21 cellular contexts compared by ENCODE assay signal in the genomic region with DNA sequence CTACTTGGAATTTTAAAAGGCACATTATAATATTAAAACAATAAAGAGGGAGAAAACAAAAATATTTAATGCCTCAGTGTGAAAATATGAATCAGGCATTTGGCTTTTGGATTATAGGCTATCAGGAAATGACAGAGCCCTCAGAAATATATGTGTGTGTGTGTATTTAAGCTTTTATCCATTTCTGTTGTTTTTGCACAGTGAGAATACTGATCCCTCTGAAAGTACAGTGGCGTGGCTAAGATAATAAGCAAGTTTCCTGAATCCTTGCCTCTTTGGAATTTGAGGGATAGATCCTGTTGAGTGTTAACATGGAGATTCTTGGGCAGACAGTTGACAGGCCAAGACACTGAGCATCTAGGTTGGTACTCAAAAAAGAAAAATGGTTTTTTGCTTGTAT.
"Had no signal": no experiment of that assay in that cellular context is flagged by ENCODE, and none has a peak within 500 bp of the region (broad histone marks: within the 10 kb centered on the region; RNA-seq: fewer than 3 reads in every experiment).

No MANE protein-coding gene starts in this region.

- H3K27me3 ChIP-seq: gastrocnemius medialis, heart right ventricle, neutrophil, pancreas, right lobe of liver, spleen had no signal

- H3K9me3 ChIP-seq: gastrocnemius medialis, mucosa of descending colon, neutrophil, pancreas, right lobe of liver, spleen had no signal

- H3K36me3 ChIP-seq: gastrocnemius medialis, heart right ventricle, neutrophil, pancreas, right lobe of liver, spleen had no signal

- FAIRE-seq: colon, islet of Langerhans, pancreas had no signal

- H3K4me1 ChIP-seq: gastrocnemius medialis, pancreas, right lobe of liver, spleen had no signal

- H3K4me3 Mint-ChIP-seq: stimulated activated memory B cell treated with anti-CD40 and anti-IgM and Interleukin-4, amounts not matched to agents 10 μg/mL and 1 μg/mL and 100 μg/mL, for 72 hours; stimulated activated naive CD8-positive, alpha-beta T cell treated with anti-CD3 and anti-CD28 coated beads, Interleukin-15, Interleukin-2, amounts not matched to agents 100 ng/mL and 50 ng/mL, for 24 hours had no signal

- H3K4me1 Mint-ChIP-seq: naive thymus-derived CD8-positive, alpha-beta T cell; stimulated activated memory B cell treated with anti-CD40 and anti-IgM and Interleukin-4, amounts not matched to agents 10 μg/mL and 1 μg/mL and 100 μg/mL, for 72 hours had no signal

- H3K4me3 ChIP-seq: gastrocnemius medialis, heart right ventricle, mucosa of descending colon, pancreas, right lobe of liver, spleen had no signal

- H3K36me3 Mint-ChIP-seq: naive thymus-derived CD8-positive, alpha-beta T cell; stimulated activated memory B cell treated with anti-CD40 and anti-IgM and Interleukin-4, amounts not matched to agents 10 μg/mL and 1 μg/mL and 100 μg/mL, for 72 hours had no signal

- DNase-seq: effector CD8-positive, alpha-beta T cell; gastrocnemius medialis; kidney glomerular epithelial cell; mammary epithelial cell; mucosa of descending colon; naive thymus-derived CD8-positive, alpha-beta T cell; pancreas; right lobe of liver; spleen; stimulated activated CD4-positive, alpha-beta T cell treated with anti-CD3 and anti-CD28 coated beads, Interleukin-15, amount 100 ng/mL, for 24 hours; stimulated activated CD4-positive, alpha-beta T cell treated with anti-CD3 and anti-CD28 coated beads, Interleukin-1b, Interleukin-23, amount 100 ng/mL, for 48 hours; stimulated activated CD4-positive, alpha-beta T cell treated with anti-CD3 and anti-CD28 coated beads, Interleukin-4, amount 100 ng/mL, for 24 hours; trophoblast cell had no signal

- H3K27me3 Mint-ChIP-seq: progenitor cell of endocrine pancreas; stimulated activated naive CD8-positive, alpha-beta T cell treated with anti-CD3 and anti-CD28 coated beads, Interleukin-15, Interleukin-2, amounts not matched to agents 100 ng/mL and 50 ng/mL, for 24 hours had no signal

- H3K27ac Mint-ChIP-seq: naive thymus-derived CD8-positive, alpha-beta T cell; progenitor cell of endocrine pancreas; stimulated activated memory B cell treated with anti-CD40 and anti-IgM and Interleukin-4, amounts not matched to agents 10 μg/mL and 1 μg/mL and 100 μg/mL, for 72 hours; stimulated activated naive CD8-positive, alpha-beta T cell treated with anti-CD3 and anti-CD28 coated beads, Interleukin-15, Interleukin-2, amounts not matched to agents 100 ng/mL and 50 ng/mL, for 24 hours had no signal

- ATAC-seq: esophagus mucosa; gastrocnemius medialis; mucosa of descending colon; naive thymus-derived CD8-positive, alpha-beta T cell; pancreas; right lobe of liver; stimulated activated memory B cell treated with anti-CD40 and anti-IgM and Interleukin-4, amounts not matched to agents 10 μg/mL and 1 μg/mL and 100 μg/mL, for 72 hours had no signal

- H3K9me3 Mint-ChIP-seq: stimulated activated naive CD8-positive, alpha-beta T cell treated with anti-CD3 and anti-CD28 coated beads, Interleukin-15, Interleukin-2, amounts not matched to agents 100 ng/mL and 50 ng/mL, for 24 hours had no signal

- H3K27ac ChIP-seq: gastrocnemius medialis, neutrophil, pancreas, right lobe of liver, spleen had no signal
